Comparison of ENCODE assay signal across 12 cellular contexts in genomic region chr1:56575865-56576264, GRCh38. TPM values are rescaled to one million over a fixed set of nuclear protein-coding genes. Genes with fewer than 3 reads are reported as not detected.
DNase-seq lines count a peak whose midpoint lies in the region; ATAC-seq, FAIRE-seq and TF ChIP-seq lines count a peak whose summit lies in the region.
"Had no signal": no experiment of that assay in that cellular context is flagged by ENCODE, and none has a peak within 500 bp of the region (broad histone marks: within the 10 kb centered on the region; RNA-seq: fewer than 3 reads in every experiment).

No MANE protein-coding gene starts in this region.

- WGBS in suprapubic skin, result 14% methylated on average over 3 of the region's 3 CpGs
- 18 to 24% (median 20%) methylated on average over 3 of the region's 3 CpGs for WGBS in small intestine, 3 donors

- no peak overlapping the region for H3K4me3 Mint-ChIP-seq in memory B cell
- H3K4me3 Mint-ChIP-seq: activated CD4-positive, alpha-beta T cell treated with anti-CD3 and anti-CD28 coated beads for 36 hours; activated naive CD4-positive, alpha-beta T cell treated with anti-CD3 and anti-CD28 coated beads, Interleukin-2, amount 10 ng/mL, durations not matched to agents 7 days and 5 days; stimulated activated memory B cell treated with anti-CD40 and anti-IgM and Interleukin-4, amounts not matched to agents 10 μg/mL and 1 μg/mL and 100 μg/mL, for 72 hours had no signal

- H3K27ac ChIP-seq in Karpas-422 (ENCODE audit: low read length) (no peak overlapping the region), colonic mucosa (no peak overlapping the region), suprapubic skin (peak overlapping the region; percentile 29), small intestine (ENCODE audit: low read depth in 1 of 2, low read length in 1 of 2) (no peak overlapping the region)

- no peaks in the 10 kb centered on the region for H3K27me3 ChIP-seq in Karpas-422 (ENCODE audit: low read length)
- no peaks in the 10 kb centered on the region for H3K27me3 ChIP-seq in colonic mucosa
- H3K27me3 ChIP-seq in suprapubic skin, result no peaks in the 10 kb centered on the region
- H3K27me3 ChIP-seq in small intestine (ENCODE audit: control insufficient read depth in 2 of 2, insufficient read depth in 2 of 2, low read length in 2 of 2), result no peaks in the 10 kb centered on the region

- H3K4me1 Mint-ChIP-seq in memory B cell, result peaks cover 31% of the 10 kb centered on the region

- peak; percentile 75 for DNase-seq in Karpas-422
- DNase-seq in colonic mucosa, result no peak
- no peak for DNase-seq in memory B cell (ENCODE audit: low spot score in 2 of 2)
- DNase-seq in suprapubic skin (ENCODE audit: low spot score in 2 of 2), result no peak
- DNase-seq in small intestine, result no peak
- DNase-seq in epidermal melanocyte (ENCODE audit: insufficient read length, low spot score), result no peak
- no peak for DNase-seq in RPMI8226
- DNase-seq: activated CD4-positive, alpha-beta T cell treated with anti-CD3 and anti-CD28 coated beads for 36 hours; activated naive CD4-positive, alpha-beta T cell treated with anti-CD3 and anti-CD28 coated beads, Interleukin-2, amount 10 ng/mL, durations not matched to agents 7 days and 5 days; NCI-H187 treated with DMSO at 0.1 percent for 48 hours had no signal

- TF ChIP-seq POLR2A in suprapubic skin (IDR thresholded peaks at IDR 0.05), result no peak

- H4K20me1 ChIP-seq in Karpas-422 (ENCODE audit: insufficient read depth, low read depth, low read length), result no peaks in the 10 kb centered on the region

- no peaks in the 10 kb centered on the region for H3K79me2 ChIP-seq in Karpas-422 (ENCODE audit: low read length)

- H3K9me2 ChIP-seq in Karpas-422 (replicated peaks; ENCODE audit: insufficient read depth, low read length), result no peaks in the 10 kb centered on the region

- TF ChIP-seq CTCF in colonic mucosa (IDR thresholded peaks at IDR 0.05), result no peak
- TF ChIP-seq CTCF in suprapubic skin (IDR thresholded peaks at IDR 0.05), result no peak

- H2AFZ ChIP-seq in Karpas-422 (ENCODE audit: low read length), result no peak overlapping the region

- no peak overlapping the region for H3K4me3 ChIP-seq in Karpas-422 (ENCODE audit: low read length)
- H3K4me3 ChIP-seq in colonic mucosa, result peak overlapping the region; percentile 94
- peak overlapping the region; percentile 97 for H3K4me3 ChIP-seq in suprapubic skin
- H3K4me3 ChIP-seq in small intestine (ENCODE audit: low read depth in 1 of 2, low read length in 2 of 2), result no peak overlapping the region

- intact Hi-C loops in colonic mucosa (cut with DNase I), result loop anchor here (5.0 to 10.0 kb wide), 2 partner anchors 59 to 431 kb away; no protein-coding TSS in a partner anchor

- H3K36me3 ChIP-seq in Karpas-422 (ENCODE audit: insufficient read depth, low read length), result no peaks in the 10 kb centered on the region
- H3K36me3 ChIP-seq in colonic mucosa, result no peaks in the 10 kb centered on the region
- no peaks in the 10 kb centered on the region for H3K36me3 ChIP-seq in suprapubic skin
- H3K36me3 ChIP-seq in small intestine (ENCODE audit: control insufficient read depth in 2 of 2, insufficient read depth in 2 of 2, low read length in 2 of 2), result no peaks in the 10 kb centered on the region

- FAIRE-seq in small intestine (lab: Jason Lieb, UNC), result no peak

- H3K4me2 ChIP-seq in Karpas-422 (ENCODE audit: low read depth, low read length, poor library complexity, severe bottlenecking), result peak overlapping the region; percentile 33

- TF ChIP-seq EP300 in suprapubic skin (IDR thresholded peaks at IDR 0.05), result no peak

- H3K27ac Mint-ChIP-seq in memory B cell, result no peak overlapping the region
- H3K27ac Mint-ChIP-seq: activated CD4-positive, alpha-beta T cell treated with anti-CD3 and anti-CD28 coated beads for 36 hours; activated naive CD4-positive, alpha-beta T cell treated with anti-CD3 and anti-CD28 coated beads, Interleukin-2, amount 10 ng/mL, durations not matched to agents 7 days and 5 days; stimulated activated memory B cell treated with anti-CD40 and anti-IgM and Interleukin-4, amounts not matched to agents 10 μg/mL and 1 μg/mL and 100 μg/mL, for 72 hours had no signal

- ATAC-seq in memory B cell (ENCODE audit: low read depth) (peak; percentile 16), GM21723 (IDR thresholded peaks at IDR 0.05; ENCODE audit: unreplicated experiment) (no peak)
- ATAC-seq: activated CD4-positive, alpha-beta T cell treated with anti-CD3 and anti-CD28 coated beads for 36 hours; stimulated activated memory B cell treated with anti-CD40 and anti-IgM and Interleukin-4, amounts not matched to agents 10 μg/mL and 1 μg/mL and 100 μg/mL, for 72 hours had no signal

- H3K4me1 ChIP-seq in Karpas-422 (ENCODE audit: low read length), result peaks cover 43% of the 10 kb centered on the region
- H3K4me1 ChIP-seq in colonic mucosa, result no peaks in the 10 kb centered on the region
- H3K4me1 ChIP-seq in suprapubic skin, result peaks cover 47% of the 10 kb centered on the region
- H3K4me1 ChIP-seq in small intestine (ENCODE audit: control insufficient read depth in 2 of 2, insufficient read depth in 1 of 2, low read depth in 1 of 2, low read length in 1 of 2), result peaks cover 0 to 2% of the 10 kb centered on the region in 2 donors

- no peaks in the 10 kb centered on the region for H3K9me3 ChIP-seq in Karpas-422 (ENCODE audit: low read length)
- H3K9me3 ChIP-seq in colonic mucosa, result no peaks in the 10 kb centered on the region
- H3K9me3 ChIP-seq in suprapubic skin, result no peaks in the 10 kb centered on the region
- no peaks in the 10 kb centered on the region for H3K9me3 ChIP-seq in small intestine (ENCODE audit: control insufficient read depth, low read depth)

- H3K36me3 Mint-ChIP-seq in memory B cell, result no peaks in the 10 kb centered on the region
- H3K36me3 Mint-ChIP-seq: activated naive CD4-positive, alpha-beta T cell treated with anti-CD3 and anti-CD28 coated beads, Interleukin-2, amount 10 ng/mL, durations not matched to agents 7 days and 5 days; stimulated activated memory B cell treated with anti-CD40 and anti-IgM and Interleukin-4, amounts not matched to agents 10 μg/mL and 1 μg/mL and 100 μg/mL, for 72 hours had no signal

- H3K27me3 Mint-ChIP-seq in memory B cell, result no peaks in the 10 kb centered on the region
- H3K27me3 Mint-ChIP-seq: stimulated activated memory B cell treated with anti-CD40 and anti-IgM and Interleukin-4, amounts not matched to agents 10 μg/mL and 1 μg/mL and 100 μg/mL, for 72 hours had no signal

- no peaks in the 10 kb centered on the region for H3K9me3 Mint-ChIP-seq in memory B cell
- H3K9me3 Mint-ChIP-seq: activated naive CD4-positive, alpha-beta T cell treated with anti-CD3 and anti-CD28 coated beads, Interleukin-2, amount 10 ng/mL, durations not matched to agents 7 days and 5 days; stimulated activated memory B cell treated with anti-CD40 and anti-IgM and Interleukin-4, amounts not matched to agents 10 μg/mL and 1 μg/mL and 100 μg/mL, for 72 hours had no signal

- no peak overlapping the region for H3K9ac ChIP-seq in Karpas-422 (ENCODE audit: low read length)
- no peak overlapping the region for H3K9ac ChIP-seq in colonic mucosa (ENCODE audit: low read depth in 2 of 2, low read length in 2 of 2)

RNA-seq across cellular contexts. Expression of gene PLPP3, which starts 3.5 kb away (rescaled TPM):
- 4.4 and 11.3 TPM in 2 replicates for total RNA-seq in Karpas-422 (2014; rRNA removed; shearing (Covaris generic); ENCODE audit: low replicate concordance)
- 10 to 100 TPM; 18.6 to 33.3 TPM for total RNA-seq in colonic mucosa
- 10 to 100 TPM; 29.0 to 80.0 (median 39.4) TPM for total RNA-seq in suprapubic skin
- polyA plus RNA-seq in small intestine, result 10 to 100 TPM in 1 of 3 donors, 1 to 10 TPM in 2; 1.6 to 41.1 (median 5.1) TPM
- total RNA-seq: activated CD4-positive, alpha-beta T cell treated with anti-CD3 and anti-CD28 coated beads for 36 hours had no signal

Comparison
In these comparisons a context has a peak if more than half of its experiments do, and no peak if none do; other contexts are left out.
1. H3K4me3 ChIP-seq: peak in colonic mucosa (single experiment) and suprapubic skin (single experiment); none in Karpas-422 (single experiment) and small intestine (0 of 2).